ENCODE assay signal across 13 cellular contexts in genomic region chr11:45920531-45921477, GRCh38. TPM values are rescaled to one million over a fixed set of nuclear protein-coding genes. Genes with fewer than 3 reads are reported as not detected.
DNase-seq lines count a peak whose midpoint lies in the region; ATAC-seq and TF ChIP-seq lines count a peak whose summit lies in the region.
"Had no signal": no experiment of that assay in that cellular context is flagged by ENCODE, and none has a peak within 500 bp of the region (broad histone marks: within the 10 kb centered on the region; RNA-seq: fewer than 3 reads in every experiment).

No MANE protein-coding gene starts in this region.

- BruUV-seq in Calu3 (replicated peaks; lab: Mats Ljungman, UMichigan), result no TSS peak

- no peak overlapping the region for H3K4me3 ChIP-seq in SJCRH30

- TF ChIP-seq CTCF in Calu3 (IDR thresholded peaks at IDR 0.05; ENCODE audit: unreplicated experiment) (no peak), neural crest cell (conservative IDR thresholded peaks at IDR 0.05) (no peak)

- no peak overlapping the region for H3K27ac Mint-ChIP-seq in Calu3 (ENCODE audit: unreplicated experiment)
- H3K27ac Mint-ChIP-seq in central memory CD8-positive, alpha-beta T cell (ENCODE audit: low read depth), result no peak overlapping the region
- H3K27ac Mint-ChIP-seq in neural crest cell (ENCODE audit: unreplicated experiment), result no peak overlapping the region
- H3K27ac Mint-ChIP-seq: activated T-helper 2 cell treated with anti-CD3 and anti-CD28 coated beads, Interferon-gamma antibody, Interleukin-2, Interleukin-4, amounts not matched to agents 10 μg/mL and 5 μg/mL and 100 μg/mL, durations not matched to agents 14 hours and 24 hours and 36 hours had no signal

- H3K4me3 Mint-ChIP-seq in Calu3 (ENCODE audit: low read depth, unreplicated experiment), result peak overlapping the region; percentile 58
- peak overlapping the region; percentile 76 for H3K4me3 Mint-ChIP-seq in central memory CD8-positive, alpha-beta T cell
- H3K4me3 Mint-ChIP-seq in neural crest cell, result peak overlapping the region; percentile 96

- intact Hi-C loops in Calu3 (cut with micrococcal nuclease; ENCODE audit: unreplicated experiment), result no loop called here

- H3K4me1 Mint-ChIP-seq in Calu3 (ENCODE audit: low read depth, unreplicated experiment) (peaks cover 17% of the 10 kb centered on the region), neural crest cell (peaks cover 30% of the 10 kb centered on the region)
- H3K4me1 Mint-ChIP-seq in central memory CD8-positive, alpha-beta T cell, result peaks cover 38% of the 10 kb centered on the region

- H3K27me3 Mint-ChIP-seq in Calu3 (ENCODE audit: unreplicated experiment), result no peaks in the 10 kb centered on the region
- no peaks in the 10 kb centered on the region for H3K27me3 Mint-ChIP-seq in central memory CD8-positive, alpha-beta T cell
- peaks cover 56% of the 10 kb centered on the region for H3K27me3 Mint-ChIP-seq in neural crest cell (ENCODE audit: low read depth)

- H3K36me3 Mint-ChIP-seq in Calu3 (ENCODE audit: insufficient read depth, unreplicated experiment) (peaks cover 38% of the 10 kb centered on the region), neural crest cell (ENCODE audit: low read depth) (no peaks in the 10 kb centered on the region)
- peaks cover 12% of the 10 kb centered on the region for H3K36me3 Mint-ChIP-seq in central memory CD8-positive, alpha-beta T cell (ENCODE audit: insufficient read depth)

- CTCF ChIA-PET in Calu3 (lab: Charles Lee), result no interaction called here

- H3K9me3 Mint-ChIP-seq in Calu3 (ENCODE audit: low read depth, unreplicated experiment) (no peaks in the 10 kb centered on the region), neural crest cell (no peaks in the 10 kb centered on the region)
- H3K9me3 Mint-ChIP-seq in central memory CD8-positive, alpha-beta T cell, result no peaks in the 10 kb centered on the region
- H3K9me3 Mint-ChIP-seq: activated T-helper 2 cell treated with anti-CD3 and anti-CD28 coated beads, Interferon-gamma antibody, Interleukin-2, Interleukin-4, amounts not matched to agents 10 μg/mL and 5 μg/mL and 100 μg/mL, durations not matched to agents 14 hours and 24 hours and 36 hours had no signal

- DNase-seq in AG08396 (ENCODE audit: low spot score), result peak; percentile 5
- DNase-seq in Calu3, result no peak
- no peak for DNase-seq in central memory CD8-positive, alpha-beta T cell (ENCODE audit: low spot score in 2 of 2)
- no peak for DNase-seq in neural crest cell (ENCODE audit: low read depth, low spot score)
- no peak for DNase-seq in DMS53 (lab: John Stamatoyannopoulos, UW)
- no peak for DNase-seq in SJCRH30
- no peak for DNase-seq in superior temporal gyrus (ENCODE audit: extremely low spot score)
- no peak for DNase-seq in AG08395 (ENCODE audit: low spot score)
- DNase-seq: kidney glomerular epithelial cell, MM.1S, NCI-H226 had no signal

- no peak overlapping the region for H3K27ac ChIP-seq in SJCRH30

- no peaks in the 10 kb centered on the region for H3K9me3 ChIP-seq in SJCRH30 (replicated peaks)

- no peaks in the 10 kb centered on the region for H3K4me1 ChIP-seq in SJCRH30

- no peak for ATAC-seq in central memory CD8-positive, alpha-beta T cell (replicated peaks; ENCODE audit: extremely low read depth, poor library complexity, severe bottlenecking)

- H3K36me3 ChIP-seq in SJCRH30, result no peaks in the 10 kb centered on the region

- peaks cover 16% of the 10 kb centered on the region; the same call in 1 of the 2 replicates for H3K27me3 ChIP-seq in SJCRH30

RNA-seq across cellular contexts. Expression of gene LARGE2, which starts 1.7 kb away (rescaled TPM):
- total RNA-seq in Calu3 (2022), result 30.1 and 33.9 TPM in 2 replicates
- total RNA-seq in neural crest cell, result 0.48 TPM in 1 of 2 replicates, not detected in the other
- total RNA-seq in SJCRH30 (2014; rRNA removed; shearing (Covaris generic)), result 0.06 TPM in 1 of 2 replicates, not detected in the other
- total RNA-seq: cerebellum had no signal

RNA-seq across cellular contexts. Expression of gene PEX16, which starts 3.1 kb away (rescaled TPM):
- total RNA-seq in Calu3 (2022), result 32.9 and 34.5 TPM in 2 replicates
- 27.6 and 29.6 TPM in 2 replicates for total RNA-seq in neural crest cell
- 10.7 and 11.0 TPM in 2 replicates for total RNA-seq in SJCRH30 (2014; rRNA removed; shearing (Covaris generic))

RNA-seq across cellular contexts. Expression of gene FREY1, which starts 13.7 kb away (rescaled TPM):
- total RNA-seq in Calu3 (2022) (0.99 and 2.1 TPM in 2 replicates), neural crest cell (2.5 and 3.3 TPM in 2 replicates)
- total RNA-seq in SJCRH30 (2014; rRNA removed; shearing (Covaris generic)), result 1.8 and 2.1 TPM in 2 replicates

RNA-seq across cellular contexts. Expression of gene MAPK8IP1, which starts 35.4 kb away (rescaled TPM):
- 4.1 and 4.9 TPM in 2 replicates for total RNA-seq in Calu3 (2022)
- 36.6 and 38.7 TPM in 2 replicates for total RNA-seq in neural crest cell
- 9.2 and 14.2 TPM in 2 replicates for total RNA-seq in SJCRH30 (2014; rRNA removed; shearing (Covaris generic))

Comparison
In these comparisons a context has a peak if more than half of its experiments do, and no peak if none do; other contexts are left out.
1. RNA of gene LARGE2, which starts 1.7 kb away (total RNA-seq): 30.1 to 33.9 TPM in Calu3; 0.48 TPM in neural crest cell and 0.06 TPM in SJCRH30; every median in the first group is over 10 times any median in the second.
2. Peak in every context shown above with its lines, with median percentiles within 50 percentile points of each other: H3K4me3 Mint-ChIP-seq.